Comparison of ENCODE assay signal across 1 cellular context in genomic region chr15:101180620-101181307, GRCh38.
TF ChIP-seq lines count a peak whose summit lies in the region.

No MANE protein-coding gene starts in this region.

TF ChIP-seq in SK-N-SH, 30 proteins besides CTCF, POLR2A, EP300 and RAD21 (continued from another document):
- TF ChIP-seq PBX3 (IDR thresholded peaks at IDR 0.05) (no peak), MXI1 (IDR thresholded peaks at IDR 0.05; ENCODE audit: low read depth, low read length) (no peak), FOXJ3 (CRISPR knock-in tag; IDR thresholded peaks at IDR 0.05) (no peak), REST (IDR thresholded peaks at IDR 0.05; ENCODE audit: low read depth, low read length) (no peak), MEF2A (IDR thresholded peaks at IDR 0.05; ENCODE audit: borderline replicate concordance, low read depth) (no peak), ELF1 (IDR thresholded peaks at IDR 0.05) (no peak), YY1 (IDR thresholded peaks at IDR 0.05; ENCODE audit: low read depth) (no peak), EZH2phosphoT487 (IDR thresholded peaks at IDR 0.05; ENCODE audit: borderline replicate concordance, low read depth) (no peak), CHD2 (IDR thresholded peaks at IDR 0.05; ENCODE audit: low read length, partially characterized antibody) (no peak), FOXM1 (IDR thresholded peaks at IDR 0.05; ENCODE audit: low read depth) (no peak), TAF1 (IDR thresholded peaks at IDR 0.05; ENCODE audit: borderline replicate concordance, low read depth, low read length) (no peak)
